In the genomic region with DNA sequence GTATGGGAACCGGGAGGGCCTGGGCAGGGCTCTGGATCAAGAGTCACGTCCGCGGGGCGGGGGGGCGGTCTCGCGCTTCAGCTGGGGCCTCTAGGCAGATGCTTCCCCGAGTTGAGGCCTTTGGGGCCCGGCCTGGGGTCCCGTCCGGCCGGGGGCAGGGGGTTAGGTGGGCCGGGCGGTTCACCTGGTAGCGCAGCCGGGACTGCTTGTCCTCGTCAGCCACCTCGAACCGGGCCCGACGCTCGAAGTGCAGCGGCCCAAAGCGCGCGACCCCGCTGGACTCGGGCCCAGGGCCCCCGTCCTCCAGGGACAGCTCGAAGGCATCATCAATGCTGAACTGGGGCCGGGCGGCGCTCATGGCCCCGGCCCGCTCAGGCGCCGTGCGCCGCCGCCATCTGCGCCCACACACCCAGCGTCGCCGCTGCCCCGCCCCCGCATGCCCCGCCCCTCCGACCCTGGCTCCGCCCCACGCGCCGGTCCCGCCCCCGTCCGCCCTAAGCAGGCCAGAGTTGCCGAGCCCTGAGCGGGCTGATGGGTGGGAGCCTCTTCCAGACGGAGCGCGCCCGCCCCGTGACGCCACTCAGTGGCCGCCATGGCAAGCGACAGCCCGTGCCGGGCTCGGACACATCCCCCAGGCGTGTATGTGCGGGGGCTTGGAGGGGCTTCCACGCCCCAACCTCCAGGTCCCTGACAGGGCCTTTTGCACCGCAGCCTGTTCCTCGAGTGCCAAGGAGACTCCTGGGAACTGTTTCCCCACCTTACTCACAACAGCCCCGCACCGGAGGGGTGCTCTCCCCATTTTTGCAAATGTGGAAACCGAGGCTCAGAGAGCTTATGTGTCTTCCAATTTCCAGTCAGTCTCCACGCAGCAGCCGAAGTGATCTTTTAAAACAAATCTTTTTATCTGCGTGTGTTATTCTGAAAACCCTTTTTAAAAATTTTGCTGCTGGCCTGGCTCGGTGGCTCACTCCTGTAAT, we compare ENCODE assay signal across 8 cellular contexts. TPM values are rescaled to one million over a fixed set of nuclear protein-coding genes. Genes with fewer than 3 reads are reported as not detected.
DNase-seq lines count a peak whose midpoint lies in the region; ATAC-seq and TF ChIP-seq lines count a peak whose summit lies in the region.

A gene with protein sequence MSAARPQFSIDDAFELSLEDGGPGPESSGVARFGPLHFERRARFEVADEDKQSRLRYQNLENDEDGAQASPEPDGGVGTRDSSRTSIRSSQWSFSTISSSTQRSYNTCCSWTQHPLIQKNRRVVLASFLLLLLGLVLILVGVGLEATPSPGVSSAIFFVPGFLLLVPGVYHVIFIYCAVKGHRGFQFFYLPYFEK (minus strand): TSS at position 417 of the 977 bp plus-strand sequence. CDS start 59 bp downstream, at position 358.

- in situ Hi-C loops in GM13976 (cut with MboI; ENCODE audit: low sequenced_read_pairs, unreplicated experiment) = no loop called here

- peak within 1 kb of the TSS; percentile 98 for H3K4me2 ChIP-seq in hepatocyte

- ATAC-seq in HG02870 (IDR thresholded peaks at IDR 0.05; ENCODE audit: unreplicated experiment) (peak; percentile 65), HG02938 (IDR thresholded peaks at IDR 0.05; ENCODE audit: unreplicated experiment) (no peak)

- H3K79me2 ChIP-seq in hepatocyte = peaks cover 37% of the 10 kb centered on the region

- no peaks in the 10 kb centered on the region for H3K9me3 ChIP-seq in hepatocyte (ENCODE audit: low read depth)

- TF ChIP-seq CTCF in GM13976 (IDR thresholded peaks at IDR 0.05; ENCODE audit: borderline replicate concordance, control extremely low read depth, extremely low read depth, insufficient read depth, missing control alignments) (peak; percentile 76), hepatocyte (IDR thresholded peaks at IDR 0.05; ENCODE audit: poor library complexity) (peak; percentile 50)

- peak; percentile 97 for DNase-seq in GM13976 (ENCODE audit: low spot score)
- DNase-seq in NCI-H1694 treated with DMSO at 0.1 percent for 48 hours (lab: John Stamatoyannopoulos, UW) = peak; percentile 70
- DNase-seq in T1000 (lab: John Stamatoyannopoulos, UW) = peak; percentile 88
- DNase-seq in astrocyte of the hippocampus (ENCODE audit: low read depth, low spot score) = peak; percentile 97
- DNase-seq in hepatocyte (ENCODE audit: low spot score) = peak; percentile 97
- DNase-seq in retina = peak; percentile 88

- 8% methylated on average over 50 of the region's 81 CpGs for WGBS in hepatocyte (ENCODE audit: low lambda C conversion rate, missing lambda C conversion rate)

- peak within 1 kb of the TSS; percentile 93 for H3K4me3 ChIP-seq in hepatocyte

- H3K4me1 ChIP-seq in hepatocyte (ENCODE audit: insufficient read depth) = peaks cover 8% of the 10 kb centered on the region

- no peaks in the 10 kb centered on the region for H3K36me3 ChIP-seq in hepatocyte (replicated peaks; ENCODE audit: insufficient read depth, low read depth)

- peak within 1 kb of the TSS; percentile 97 for H2AFZ ChIP-seq in hepatocyte

- no peaks in the 10 kb centered on the region for H3K9me2 ChIP-seq in hepatocyte (replicated peaks; ENCODE audit: insufficient read depth)

- H3K27ac ChIP-seq in hepatocyte = peak within 1 kb of the TSS; percentile 98

- H3K27me3 ChIP-seq in hepatocyte = no peaks in the 10 kb centered on the region

- no peaks in the 10 kb centered on the region for H4K20me1 ChIP-seq in hepatocyte (ENCODE audit: insufficient read depth, poor library complexity, severe bottlenecking)

RNA-seq across cellular contexts. Expression of the gene that starts here (rescaled TPM):
- total RNA-seq in hepatocyte = 40.9 and 43.2 TPM in 2 replicates
- 93.7 and 107 TPM in 2 replicates for polyA plus RNA-seq in hepatocyte
